12 cellular contexts compared by ENCODE assay signal in genomic region chr2:224151680-224152310, GRCh38.
"Had no signal": no experiment of that assay in that cellular context is flagged by ENCODE, and none has a peak within 500 bp of the region (broad histone marks: within the 10 kb centered on the region; RNA-seq: fewer than 3 reads in every experiment).

No MANE protein-coding gene starts in this region.

- H3K27me3 ChIP-seq: adrenal gland, thyroid gland had no signal

- H3K9me3 ChIP-seq: adrenal gland, thyroid gland had no signal

- H3K36me3 ChIP-seq: adrenal gland, thyroid gland, WERI-Rb-1 had no signal

- H3K4me3 ChIP-seq: adrenal gland, thyroid gland had no signal

- H3K4me1 ChIP-seq: adrenal gland, thyroid gland had no signal

- H3K27ac ChIP-seq: adrenal gland, thyroid gland, WERI-Rb-1 had no signal

- ATAC-seq: activated CD4-positive, alpha-beta T cell treated with anti-CD3 and anti-CD28 coated beads for 36 hours; activated CD8-positive, alpha-beta T cell treated with anti-CD3 and anti-CD28 coated beads for 36 hours; activated T-cell treated with anti-CD3 and anti-CD28 coated beads, Interleukin-2, amount 50 U/mL, for 4 hours; left lobe of liver; stimulated activated naive B cell treated with anti-CD40 and anti-IgM and Interleukin-4, amounts not matched to agents 10 μg/mL and 1 μg/mL and 100 μg/mL, for 72 hours had no signal

- DNase-seq: activated CD4-positive, alpha-beta T cell treated with anti-CD3 and anti-CD28 coated beads for 36 hours; activated CD8-positive, alpha-beta T cell treated with anti-CD3 and anti-CD28 coated beads for 36 hours; activated effector memory CD4-positive, alpha-beta T cell treated with anti-CD3 and anti-CD28 coated beads, Interleukin-2, amount 50 U/mL, for 16 hours; activated T-cell treated with anti-CD3 and anti-CD28 coated beads, Interleukin-2, amount 50 U/mL, for 4 hours; adrenal gland; islet precursor cell; naive B cell; stimulated activated CD4-positive, alpha-beta T cell treated with anti-CD3 and anti-CD28 coated beads, Interleukin-2, amount 100 ng/mL, for 48 hours; stimulated activated naive B cell treated with anti-CD40 and anti-IgM and Interleukin-4, amounts not matched to agents 10 μg/mL and 1 μg/mL and 100 μg/mL, for 72 hours; thyroid gland; WERI-Rb-1 had no signal
